16 cellular contexts compared by ENCODE assay signal in genomic region chr12:89140580-89141236, GRCh38.
DNase-seq lines count a peak whose midpoint lies in the region; ATAC-seq and TF ChIP-seq lines count a peak whose summit lies in the region.
"Had no signal": no experiment of that assay in that cellular context is flagged by ENCODE, and none has a peak within 500 bp of the region (broad histone marks: within the 10 kb centered on the region; RNA-seq: fewer than 3 reads in every experiment).

No MANE protein-coding gene starts in this region.

- intact Hi-C loops in psoas muscle (cut with DNase I) (no loop called here), stomach (cut with DNase I; ENCODE audit: low total_unique reads) (no loop called here)

- no peak for TF ChIP-seq EP300 in gastroesophageal sphincter (IDR thresholded peaks at IDR 0.05)
- no peak for TF ChIP-seq EP300 in stomach (IDR thresholded peaks at IDR 0.05)

- TF ChIP-seq CTCF in gastroesophageal sphincter (IDR thresholded peaks at IDR 0.05), result no peak
- no peak for TF ChIP-seq CTCF in psoas muscle (IDR thresholded peaks at IDR 0.05)
- no peak for TF ChIP-seq CTCF in stomach (IDR thresholded peaks at IDR 0.05)

- H3K27me3 ChIP-seq in gastroesophageal sphincter, result no peaks in the 10 kb centered on the region
- no peaks in the 10 kb centered on the region for H3K27me3 ChIP-seq in psoas muscle (ENCODE audit: insufficient read depth in 3 of 3, low read length in 2 of 3)
- no peaks in the 10 kb centered on the region for H3K27me3 ChIP-seq in stomach
- H3K27me3 ChIP-seq: upper lobe of left lung had no signal

- H3K4me1 ChIP-seq in gastroesophageal sphincter (peaks cover 0 to 10% (median 3%) of the 10 kb centered on the region in 3 donors), psoas muscle (peaks cover 9% of the 10 kb centered on the region), stomach (peaks cover 0 to 3% (median 0%) of the 10 kb centered on the region in 4 donors)
- H3K4me1 ChIP-seq: upper lobe of left lung had no signal

- TF ChIP-seq POLR2A in gastroesophageal sphincter (IDR thresholded peaks at IDR 0.05), result no peak
- no peak for TF ChIP-seq POLR2A in stomach (IDR thresholded peaks at IDR 0.05)

- no peak overlapping the region for H3K4me3 ChIP-seq in gastroesophageal sphincter
- H3K4me3 ChIP-seq in psoas muscle, result no peak overlapping the region
- no peak overlapping the region for H3K4me3 ChIP-seq in stomach
- H3K4me3 ChIP-seq: upper lobe of left lung had no signal

- H3K36me3 ChIP-seq in gastroesophageal sphincter (no peaks in the 10 kb centered on the region), psoas muscle (ENCODE audit: insufficient read depth in 1 of 2, low read depth in 1 of 2) (no peaks in the 10 kb centered on the region), stomach (no peaks in the 10 kb centered on the region)
- H3K36me3 ChIP-seq: upper lobe of left lung had no signal

- H3K9me3 ChIP-seq in gastroesophageal sphincter (no peaks in the 10 kb centered on the region), psoas muscle (no peaks in the 10 kb centered on the region), stomach (no peaks in the 10 kb centered on the region)
- H3K9me3 ChIP-seq: upper lobe of left lung had no signal

- WGBS in gastroesophageal sphincter (ENCODE audit: low coverage in 1 of 2), 2 donors, result 25 to 43% methylated on average over 3 to 5 of the region's 6 CpGs
- 20 to 28% (median 26%) methylated on average over 6 of the region's 6 CpGs for WGBS in psoas muscle, 3 donors
- WGBS in stomach, 5 donors, result 69 to 84% (median 81%) methylated on average over 6 of the region's 6 CpGs

- H3K27ac ChIP-seq in gastroesophageal sphincter (peak overlapping the region in 3 of 4 donors; percentile 12 to 20 (median 12)), psoas muscle (peak overlapping the region; percentile 17), stomach (no peak overlapping the region)
- H3K27ac ChIP-seq: upper lobe of left lung had no signal

- peak; percentile 36 for ATAC-seq in gastroesophageal sphincter
- peak; percentile 98 to 99 (median 99) for ATAC-seq in psoas muscle
- no peak for ATAC-seq in GM18511 (IDR thresholded peaks at IDR 0.05; ENCODE audit: unreplicated experiment)
- ATAC-seq: left colon; naive thymus-derived CD4-positive, alpha-beta T cell had no signal

- DNase-seq in LHCN-M2 (ENCODE audit: low read depth), result peak; percentile 69
- DNase-seq in SHP77 treated with DMSO at 0.1 percent for 48 hours (lab: John Stamatoyannopoulos, UW), result peak; percentile 21
- DNase-seq in psoas muscle, result peak; percentile 55 to 86
- DNase-seq in SW480 (ENCODE audit: low spot score), result no peak
- no peak for DNase-seq in stomach
- DNase-seq in T-helper 1 cell, result no peak
- DNase-seq: activated effector memory CD4-positive, alpha-beta T cell treated with Interleukin-2 at 50 U/mL for 16 hours; aorta; CD4-positive, CD25-positive, alpha-beta regulatory T cell; left colon; naive thymus-derived CD4-positive, alpha-beta T cell; retina; stimulated activated CD4-positive, alpha-beta T cell treated with anti-CD3 and anti-CD28 coated beads, Interleukin-4, amount 100 ng/mL, for 24 hours; upper lobe of left lung had no signal

Comparison
In these comparisons a context has a peak if more than half of its experiments do, and no peak if none do; other contexts are left out.
1. DNase-seq: peak in LHCN-M2 (single experiment), SHP77 treated with DMSO at 0.1 percent for 48 hours (single experiment) and psoas muscle (2 of 2); none in SW480 (single experiment), stomach (single experiment) and T-helper 1 cell (0 of 5).
2. H3K27ac ChIP-seq: peak in gastroesophageal sphincter (3 of 4) and psoas muscle (single experiment); none in stomach (0 of 5).